8 cellular contexts compared by ENCODE assay signal in genomic region chr1:224245188-224245587, GRCh38.
DNase-seq lines count a peak whose midpoint lies in the region; ATAC-seq and TF ChIP-seq lines count a peak whose summit lies in the region.

No MANE protein-coding gene starts in this region.

- H3K27me3 Mint-ChIP-seq in activated naive CD4-positive, alpha-beta T cell treated with anti-CD3 and anti-CD28 coated beads, Interleukin-2, amount 50 U/mL, for 24 hours: no peaks in the 10 kb centered on the region

- H3K9me3 Mint-ChIP-seq in activated naive CD4-positive, alpha-beta T cell treated with anti-CD3 and anti-CD28 coated beads, Interleukin-2, amount 50 U/mL, for 24 hours: no peaks in the 10 kb centered on the region

- ATAC-seq in GM18519 (IDR thresholded peaks at IDR 0.05; ENCODE audit: low FRiP score, unreplicated experiment): peak; percentile 54
- ATAC-seq in left lung: peak; percentile 89
- no peak for ATAC-seq in GM19328 (IDR thresholded peaks at IDR 0.05; ENCODE audit: unreplicated experiment)

- H3K27ac ChIP-seq in MM.1S (ENCODE audit: low read length) (peak overlapping the region; percentile 30; the same call in 1 of the 2 replicates), left lung (peak overlapping the region; percentile 47 to 69)

- no peak for TF ChIP-seq CTCF in MM.1S (IDR thresholded peaks at IDR 0.05; ENCODE audit: low read length)
- TF ChIP-seq CTCF in left lung (IDR thresholded peaks at IDR 0.05): no peak

- H3K4me1 Mint-ChIP-seq in activated naive CD4-positive, alpha-beta T cell treated with anti-CD3 and anti-CD28 coated beads, Interleukin-2, amount 50 U/mL, for 24 hours: peaks cover 28% of the 10 kb centered on the region

- H3K36me3 Mint-ChIP-seq in activated naive CD4-positive, alpha-beta T cell treated with anti-CD3 and anti-CD28 coated beads, Interleukin-2, amount 50 U/mL, for 24 hours: peaks cover 10% of the 10 kb centered on the region

- H3K9me2 ChIP-seq in MM.1S (replicated peaks; ENCODE audit: insufficient read depth, low read length): no peaks in the 10 kb centered on the region

- no peak overlapping the region for H2AFZ ChIP-seq in MM.1S (ENCODE audit: low read length)

- no peaks in the 10 kb centered on the region for H3K9me3 ChIP-seq in MM.1S (replicated peaks; ENCODE audit: insufficient read depth, low read length)
- H3K9me3 ChIP-seq in left lung: no peaks in the 10 kb centered on the region

- intact Hi-C loops in left lung (cut with DNase I): no loop called here

- no peak overlapping the region for H3K9ac ChIP-seq in MM.1S (ENCODE audit: low read length)

- H3K27me3 ChIP-seq in MM.1S (replicated peaks; ENCODE audit: insufficient read depth, low read length) (no peaks in the 10 kb centered on the region), left lung (no peaks in the 10 kb centered on the region)

- H3K27ac Mint-ChIP-seq in activated naive CD4-positive, alpha-beta T cell treated with anti-CD3 and anti-CD28 coated beads, Interleukin-2, amount 50 U/mL, for 24 hours: peak overlapping the region; percentile 92

- H3K4me1 ChIP-seq in MM.1S (ENCODE audit: low read length) (peaks cover 5% of the 10 kb centered on the region), left lung (peaks cover 0 to 16% of the 10 kb centered on the region in 2 donors)

- H3K4me2 ChIP-seq in MM.1S (ENCODE audit: low read depth, low read length): no peak overlapping the region

- H3K4me3 Mint-ChIP-seq in activated naive CD4-positive, alpha-beta T cell treated with anti-CD3 and anti-CD28 coated beads, Interleukin-2, amount 50 U/mL, for 24 hours: peak overlapping the region; percentile 33

- H3K36me3 ChIP-seq in MM.1S (replicated peaks; ENCODE audit: insufficient read depth, low read length) (peaks cover 3% of the 10 kb centered on the region; the same call in 1 of the 2 replicates), left lung (peaks cover 0 to 39% of the 10 kb centered on the region in 2 donors)

- H4K20me1 ChIP-seq in MM.1S (ENCODE audit: insufficient read depth, low read length): no peaks in the 10 kb centered on the region

- peak; percentile 36 for DNase-seq in MM.1S
- DNase-seq in left lung: peak in 1 of 2 donors; percentile 74
- no peak for DNase-seq in amniotic stem cell (lab: John Stamatoyannopoulos, UW)
- DNase-seq in NCI-H2227 treated with DMSO at 0.1 percent for 48 hours (lab: John Stamatoyannopoulos, UW): no peak
- no peak for DNase-seq in NCI-H1436 treated with DMSO at 0.1 percent for 48 hours (lab: John Stamatoyannopoulos, UW)

- H3K4me3 ChIP-seq in MM.1S (ENCODE audit: low read length) (no peak overlapping the region), left lung (no peak overlapping the region)

- H3F3A ChIP-seq in MM.1S (ENCODE audit: insufficient read depth, low read length): no peaks in the 10 kb centered on the region

- H3K79me2 ChIP-seq in MM.1S (ENCODE audit: low read length): no peaks in the 10 kb centered on the region
